In the genomic region with DNA sequence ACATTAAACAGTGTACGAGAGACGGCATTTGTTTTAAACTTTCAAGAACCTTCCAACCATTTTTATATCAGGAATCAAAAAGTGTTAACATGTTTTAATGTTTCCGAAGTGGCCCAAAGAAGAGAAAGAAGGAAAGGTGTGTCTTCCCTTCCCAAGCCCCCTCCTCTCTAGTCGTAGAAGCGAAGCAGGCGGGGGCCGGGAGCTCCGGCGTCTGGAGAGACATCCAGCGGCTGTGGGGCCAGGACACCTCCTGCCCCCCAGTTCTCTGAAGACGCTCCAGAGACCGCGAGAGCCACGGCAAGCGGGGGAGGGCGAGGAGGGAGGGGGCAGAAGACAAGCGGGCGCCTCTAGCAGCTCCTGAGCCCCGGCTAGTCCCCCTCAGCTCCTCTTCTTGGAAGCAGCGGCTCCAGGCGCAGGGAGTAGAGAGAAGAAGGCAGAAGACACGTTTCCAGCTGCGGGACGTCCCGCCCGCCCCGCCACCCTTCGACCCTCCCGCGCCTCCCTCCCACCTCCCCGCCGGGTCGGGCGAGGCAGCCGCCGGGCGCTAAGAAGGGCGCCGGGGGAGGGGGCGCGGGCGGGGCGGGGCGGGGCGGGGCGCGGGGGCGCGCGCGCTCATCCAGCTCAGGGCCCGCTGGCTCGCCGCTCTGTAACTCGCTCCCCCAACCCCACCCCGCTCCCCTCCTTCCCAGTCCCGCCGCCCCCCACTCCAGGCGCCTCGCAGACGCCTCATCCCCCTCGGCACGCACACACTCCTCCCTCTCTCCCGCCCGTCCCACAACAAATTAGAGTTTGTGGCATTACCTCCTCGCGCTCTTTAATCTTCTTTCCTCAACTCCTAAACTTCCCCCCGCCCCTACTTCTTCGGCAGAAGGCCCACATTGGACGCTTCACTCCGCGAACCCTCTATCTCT, we compare ENCODE assay signal across 8 cellular contexts. TPM values are rescaled to one million over a fixed set of nuclear protein-coding genes. Genes with fewer than 3 reads are reported as not detected.
DNase-seq lines count a peak whose midpoint lies in the region; ATAC-seq and TF ChIP-seq lines count a peak whose summit lies in the region.

ZBTB20 (minus strand) TSS at position 871 of the 911 bp plus-strand sequence.

- peak within 1 kb of the TSS; percentile 98 for H3K4me3 Mint-ChIP-seq in activated T-helper 17 cell treated with anti-CD3 and anti-CD28 coated beads, Interleukin-2, amount 50 U/mL, for 72 hours
- H3K4me3 Mint-ChIP-seq in nephron = peak within 1 kb of the TSS; percentile 91 to 100 (median 99)
- peak within 1 kb of the TSS; percentile 89 to 95 for H3K4me3 Mint-ChIP-seq in stimulated activated naive CD8-positive, alpha-beta T cell treated with anti-CD3 and anti-CD28 coated beads, Interleukin-15, amount 100 ng/mL, for 72 hours

- H3K4me1 Mint-ChIP-seq in activated T-helper 17 cell treated with anti-CD3 and anti-CD28 coated beads, Interleukin-2, amount 50 U/mL, for 72 hours = no peaks in the 10 kb centered on the region
- peaks cover 16% of the 10 kb centered on the region for H3K4me1 Mint-ChIP-seq in nephron
- peaks cover 14% of the 10 kb centered on the region for H3K4me1 Mint-ChIP-seq in stimulated activated naive CD8-positive, alpha-beta T cell treated with anti-CD3 and anti-CD28 coated beads, Interleukin-15, amount 100 ng/mL, for 72 hours

- H3K27me3 Mint-ChIP-seq in activated T-helper 17 cell treated with anti-CD3 and anti-CD28 coated beads, Interleukin-2, amount 50 U/mL, for 72 hours = no peaks in the 10 kb centered on the region
- no peaks in the 10 kb centered on the region for H3K27me3 Mint-ChIP-seq in nephron (ENCODE audit: low read depth)
- H3K27me3 Mint-ChIP-seq in stimulated activated naive CD8-positive, alpha-beta T cell treated with anti-CD3 and anti-CD28 coated beads, Interleukin-15, amount 100 ng/mL, for 72 hours = no peaks in the 10 kb centered on the region

- no peaks in the 10 kb centered on the region for H3K36me3 Mint-ChIP-seq in activated T-helper 17 cell treated with anti-CD3 and anti-CD28 coated beads, Interleukin-2, amount 50 U/mL, for 72 hours (ENCODE audit: low read depth)
- H3K36me3 Mint-ChIP-seq in nephron (ENCODE audit: low read depth) = no peaks in the 10 kb centered on the region

- TF ChIP-seq CTCF in C4-2B (conservative IDR thresholded peaks at IDR 0.05) (no peak), nephron (IDR thresholded peaks at IDR 0.05; ENCODE audit: unreplicated experiment in 3 of 3) (no peak)

- H3K9me3 Mint-ChIP-seq in activated T-helper 17 cell treated with anti-CD3 and anti-CD28 coated beads, Interleukin-2, amount 50 U/mL, for 72 hours = no peaks in the 10 kb centered on the region
- H3K9me3 Mint-ChIP-seq in nephron = no peaks in the 10 kb centered on the region
- peaks cover 0 to 4% of the 10 kb centered on the region in 2 donors for H3K9me3 Mint-ChIP-seq in stimulated activated naive CD8-positive, alpha-beta T cell treated with anti-CD3 and anti-CD28 coated beads, Interleukin-15, amount 100 ng/mL, for 72 hours

- H3K27ac Mint-ChIP-seq in activated T-helper 17 cell treated with anti-CD3 and anti-CD28 coated beads, Interleukin-2, amount 50 U/mL, for 72 hours = peak within 1 kb of the TSS; percentile 86
- peak within 1 kb of the TSS; percentile 80 to 99 (median 98) for H3K27ac Mint-ChIP-seq in nephron
- peak within 1 kb of the TSS; percentile 99 to 100 for H3K27ac Mint-ChIP-seq in stimulated activated naive CD8-positive, alpha-beta T cell treated with anti-CD3 and anti-CD28 coated beads, Interleukin-15, amount 100 ng/mL, for 72 hours

- H3K27ac ChIP-seq in C4-2B = peak within 1 kb of the TSS; percentile 85

- DNase-seq in HK-2 (ENCODE audit: unreplicated experiment) = peak; percentile 73
- DNase-seq in RKO (ENCODE audit: low spot score) = peak; percentile 74
- peak; percentile 68 for DNase-seq in fibroblast of peridontal ligament (ENCODE audit: extremely low read depth)
- DNase-seq in stimulated activated naive CD8-positive, alpha-beta T cell treated with anti-CD3 and anti-CD28 coated beads, Interleukin-15, amount 100 ng/mL, for 72 hours = peak; percentile 73 to 76

- peak; percentile 37 for ATAC-seq in GM19397 (IDR thresholded peaks at IDR 0.05; ENCODE audit: unreplicated experiment)
- peak; percentile 30 for ATAC-seq in activated T-helper 17 cell treated with anti-CD3 and anti-CD28 coated beads, Interleukin-2, amount 50 U/mL, for 72 hours (replicated peaks)
- peak; percentile 31 for ATAC-seq in stimulated activated naive CD8-positive, alpha-beta T cell treated with anti-CD3 and anti-CD28 coated beads, Interleukin-15, amount 100 ng/mL, for 72 hours

RNA-seq across cellular contexts. Expression of gene ZBTB20, which starts in this region (rescaled TPM):
- 10 to 100 TPM in 1 of 2 donors, 1 to 10 TPM in 1; 5.7 to 17.7 TPM for total RNA-seq in activated T-helper 17 cell treated with anti-CD3 and anti-CD28 coated beads, Interleukin-2, amount 50 U/mL, for 72 hours

Comparison
In these comparisons a context has a peak if more than half of its experiments do, and no peak if none do; other contexts are left out.
1. Peak in every context shown above with its lines: DNase-seq, ATAC-seq and H3K27ac ChIP-seq.